ENCODE assay signal across 8 cellular contexts in the genomic region with DNA sequence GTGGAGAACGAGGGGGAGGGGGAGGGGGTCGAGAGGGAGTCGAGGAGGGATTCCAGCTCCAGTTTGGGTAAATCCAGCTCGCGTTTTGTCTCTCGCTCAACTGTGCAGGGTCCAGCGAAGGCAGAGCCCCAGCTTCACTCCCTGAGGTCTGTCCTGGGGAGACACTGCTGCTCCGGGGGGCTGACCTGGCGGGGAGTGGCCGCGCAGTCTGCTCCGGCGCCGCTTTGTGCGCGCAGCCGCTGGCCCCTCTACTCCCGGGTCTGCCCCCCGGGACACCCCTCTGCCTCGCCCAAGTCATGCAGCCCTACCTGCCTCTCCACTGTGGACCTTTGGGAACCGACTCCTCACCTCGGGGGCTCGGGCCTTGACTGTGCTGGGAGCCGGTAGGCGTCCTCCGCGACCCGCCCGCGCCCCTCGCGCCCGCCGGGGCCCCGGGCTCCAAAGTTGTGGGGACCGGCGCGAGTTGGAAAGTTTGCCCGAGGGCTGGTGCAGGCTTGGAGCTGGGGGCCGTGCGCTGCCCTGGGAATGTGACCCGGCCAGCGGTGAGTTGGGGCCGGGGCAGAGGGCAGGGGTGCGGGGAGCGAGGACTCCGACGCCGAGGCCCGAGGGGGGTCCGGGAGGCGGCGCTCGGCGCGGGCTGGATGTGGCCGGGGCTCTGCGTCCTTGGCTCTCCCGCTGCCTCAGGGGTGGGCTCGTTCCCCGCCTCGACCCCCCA. TPM values are rescaled to one million over a fixed set of nuclear protein-coding genes. Genes with fewer than 3 reads are reported as not detected.
DNase-seq lines count a peak whose midpoint lies in the region; ATAC-seq and TF ChIP-seq lines count a peak whose summit lies in the region.

A gene (plus strand): TSS at position 137 of the 715 bp plus-strand sequence. CDS start 12,002 bp downstream, outside the sequence.

- peak within 1 kb of the TSS; percentile 23; the same call in 1 of the 2 replicates for H2AFZ ChIP-seq in OCI-LY7 (ENCODE audit: low read length)

- DNase-seq in CD14-positive monocyte (ENCODE audit: low spot score), result no peak
- DNase-seq in HAP-1 (ENCODE audit: low spot score in 2 of 2), result peak; percentile 80 to 94
- peak; percentile 37 for DNase-seq in OCI-LY7 (ENCODE audit: low spot score)
- peak; percentile 38 for DNase-seq in brain microvascular endothelial cell
- DNase-seq in central memory CD4-positive, alpha-beta T cell, result no peak

- no peak for ATAC-seq in HG02852 (IDR thresholded peaks at IDR 0.05; ENCODE audit: unreplicated experiment)

- H3K4me1 Mint-ChIP-seq in CD14-positive monocyte, result peaks cover 31% of the 10 kb centered on the region

- peak within 1 kb of the TSS; percentile 48 for H3K4me2 ChIP-seq in OCI-LY7 (ENCODE audit: low read length)

- H4K20me1 ChIP-seq in OCI-LY7 (ENCODE audit: insufficient read depth, low read length), result no peaks in the 10 kb centered on the region

- H3K4me3 ChIP-seq in HAP-1 (peak within 1 kb of the TSS; percentile 98), OCI-LY7 (ENCODE audit: low read depth, low read length, poor library complexity, severe bottlenecking) (peak within 1 kb of the TSS; percentile 41), brain microvascular endothelial cell (ENCODE audit: low read depth, low read length) (peak within 1 kb of the TSS; percentile 75), iPS-20b (ENCODE audit: low read length) (peak within 1 kb of the TSS; percentile 98), skeletal muscle tissue (ENCODE audit: low read length in 3 of 3) (peak within 1 kb of the TSS; percentile 72 to 81 (median 80))

- intact Hi-C loops in CD14-positive monocyte (cut with micrococcal nuclease), result no loop called here
- intact Hi-C loops in OCI-LY7 (cut with micrococcal nuclease; ENCODE audit: unreplicated experiment), result loop anchor here (1.0 kb wide), 1 partner anchor 40 kb away; no protein-coding TSS in a partner anchor

- POLR2A ChIA-PET in OCI-LY7 (lab: Charles Lee), result interaction anchor here (0.7 kb wide), 2 partner anchors 28 to 584 kb away, joined by 3 to 4 read pairs; no protein-coding TSS in a partner anchor

- H3K4me1 ChIP-seq in HAP-1, result peaks cover 16% of the 10 kb centered on the region
- H3K4me1 ChIP-seq in OCI-LY7 (ENCODE audit: insufficient read depth, low read length, poor library complexity, severe bottlenecking), result peaks cover 13% of the 10 kb centered on the region
- H3K4me1 ChIP-seq in iPS-20b (ENCODE audit: insufficient read depth, low read length), result peaks cover 3% of the 10 kb centered on the region; the same call in 1 of the 2 replicates
- H3K4me1 ChIP-seq in skeletal muscle tissue (ENCODE audit: control insufficient read depth in 3 of 3, insufficient read depth in 3 of 3, low read length in 3 of 3), result peaks cover 0 to 12% (median 4%) of the 10 kb centered on the region in 3 donors

- H3K9me3 Mint-ChIP-seq in CD14-positive monocyte, result peaks cover 0 to 15% (median 4%) of the 10 kb centered on the region in 7 donors

- H3K79me2 ChIP-seq in OCI-LY7 (ENCODE audit: insufficient read depth, low read depth, low read length), result no peaks in the 10 kb centered on the region

- no peaks in the 10 kb centered on the region for H3K9me3 ChIP-seq in HAP-1
- H3K9me3 ChIP-seq in OCI-LY7 (ENCODE audit: low read length), result no peaks in the 10 kb centered on the region
- H3K9me3 ChIP-seq in iPS-20b (ENCODE audit: insufficient read depth, low read depth, low read length), result no peaks in the 10 kb centered on the region
- H3K9me3 ChIP-seq in skeletal muscle tissue (ENCODE audit: control insufficient read depth in 3 of 3, low read length in 3 of 3), result no peaks in the 10 kb centered on the region

- H3K27me3 ChIP-seq in HAP-1 (ENCODE audit: low read depth) (no peaks in the 10 kb centered on the region), brain microvascular endothelial cell (replicated peaks) (no peaks in the 10 kb centered on the region), iPS-20b (ENCODE audit: insufficient read depth, low read length) (no peaks in the 10 kb centered on the region), skeletal muscle tissue (ENCODE audit: control insufficient read depth in 3 of 3, insufficient read depth in 3 of 3, low read length in 3 of 3) (peaks cover 0 to 17% (median 8%) of the 10 kb centered on the region in 3 donors)

- H3K27ac ChIP-seq in OCI-LY7 (ENCODE audit: low read depth, low read length, poor library complexity, severe bottlenecking) (no peak within 1 kb of the TSS), brain microvascular endothelial cell (peak within 1 kb of the TSS; percentile 6), iPS-20b (ENCODE audit: low read length) (no peak within 1 kb of the TSS), skeletal muscle tissue (ENCODE audit: low read depth, low read length) (no peak within 1 kb of the TSS)

- no TSS peak for BruUV-seq in OCI-LY7 (replicated peaks; lab: Mats Ljungman, UMichigan)

- no peak within 1 kb of the TSS for H3K27ac Mint-ChIP-seq in CD14-positive monocyte

- CTCF ChIA-PET in OCI-LY7 (lab: Charles Lee; ENCODE audit: unreplicated experiment), result no interaction called here

- H3K36me3 ChIP-seq in HAP-1 (replicated peaks), result peaks cover 10% of the 10 kb centered on the region; the same call in 1 of the 2 replicates
- H3K36me3 ChIP-seq in OCI-LY7 (ENCODE audit: insufficient read depth, low read length), result no peaks in the 10 kb centered on the region
- H3K36me3 ChIP-seq in brain microvascular endothelial cell (replicated peaks), result no peaks in the 10 kb centered on the region
- peaks cover 5% of the 10 kb centered on the region for H3K36me3 ChIP-seq in iPS-20b (ENCODE audit: insufficient read depth, low read depth, low read length)
- H3K36me3 ChIP-seq in skeletal muscle tissue (ENCODE audit: control insufficient read depth in 3 of 3, insufficient read depth in 3 of 3, low read length in 3 of 3), result no peaks in the 10 kb centered on the region

- H3K36me3 Mint-ChIP-seq in CD14-positive monocyte, result peaks cover 5 to 6% of the 10 kb centered on the region in 2 donors

- H3K4me3 Mint-ChIP-seq in CD14-positive monocyte, result peak within 1 kb of the TSS; percentile 62 to 88

- H3K9ac ChIP-seq in iPS-20b (ENCODE audit: low read depth, low read length) (peak within 1 kb of the TSS; percentile 87), skeletal muscle tissue (ENCODE audit: low read depth in 1 of 3, low read length in 3 of 3) (peak within 1 kb of the TSS; percentile 59 to 83 (median 77))

- TF ChIP-seq CTCF in CD14-positive monocyte (IDR thresholded peaks at IDR 0.05) (no peak), OCI-LY7 (conservative IDR thresholded peaks at IDR 0.05; ENCODE audit: low read length) (no peak), brain microvascular endothelial cell (IDR thresholded peaks at IDR 0.05; ENCODE audit: low read depth, low read length, missing control alignments) (no peak)

- no peaks in the 10 kb centered on the region for H3K9me2 ChIP-seq in OCI-LY7 (ENCODE audit: insufficient read depth, low read length)

- peaks cover 83 to 96% (median 91%) of the 10 kb centered on the region in 3 donors for H3K27me3 Mint-ChIP-seq in CD14-positive monocyte (ENCODE audit: low read depth in 3 of 3)

- in situ Hi-C loops in HAP-1 (cut with MboI; ENCODE audit: low sequenced_read_pairs), result loop anchor here (5.0 kb wide), 1 partner anchor 37 kb away; no protein-coding TSS in a partner anchor
- in situ Hi-C loops in brain microvascular endothelial cell (cut with HindIII; ENCODE audit: low pct_ligation_motif_present, low sequenced_read_pairs), result no loop called here

RNA-seq across cellular contexts. Expression of the gene that starts here (rescaled TPM):
- under 1 TPM; 0.06 to 0.08 TPM for polyA plus RNA-seq in CD14-positive monocyte
- total RNA-seq in OCI-LY7 (2014; rRNA removed; shearing (Covaris generic)), result 3.0 and 3.3 TPM in 2 replicates
- total RNA-seq in OCI-LY7 (2022) (3.4 and 3.8 TPM in 2 replicates), skeletal muscle tissue (15.1 TPM)

Comparison
In these comparisons a context has a peak if more than half of its experiments do, and no peak if none do; other contexts are left out.
1. DNase-seq: peak in HAP-1 (2 of 2), OCI-LY7 (single experiment) and brain microvascular endothelial cell (single experiment); none in CD14-positive monocyte (single experiment) and central memory CD4-positive, alpha-beta T cell (single experiment).
2. H3K4me3 ChIP-seq: peak in every context shown above with its lines; median percentile 98 in HAP-1; 98 in iPS-20b; 80 in skeletal muscle tissue; 75 in brain microvascular endothelial cell; 41 in OCI-LY7.